ENCODE assay signal across 15 cellular contexts in the genomic region with DNA sequence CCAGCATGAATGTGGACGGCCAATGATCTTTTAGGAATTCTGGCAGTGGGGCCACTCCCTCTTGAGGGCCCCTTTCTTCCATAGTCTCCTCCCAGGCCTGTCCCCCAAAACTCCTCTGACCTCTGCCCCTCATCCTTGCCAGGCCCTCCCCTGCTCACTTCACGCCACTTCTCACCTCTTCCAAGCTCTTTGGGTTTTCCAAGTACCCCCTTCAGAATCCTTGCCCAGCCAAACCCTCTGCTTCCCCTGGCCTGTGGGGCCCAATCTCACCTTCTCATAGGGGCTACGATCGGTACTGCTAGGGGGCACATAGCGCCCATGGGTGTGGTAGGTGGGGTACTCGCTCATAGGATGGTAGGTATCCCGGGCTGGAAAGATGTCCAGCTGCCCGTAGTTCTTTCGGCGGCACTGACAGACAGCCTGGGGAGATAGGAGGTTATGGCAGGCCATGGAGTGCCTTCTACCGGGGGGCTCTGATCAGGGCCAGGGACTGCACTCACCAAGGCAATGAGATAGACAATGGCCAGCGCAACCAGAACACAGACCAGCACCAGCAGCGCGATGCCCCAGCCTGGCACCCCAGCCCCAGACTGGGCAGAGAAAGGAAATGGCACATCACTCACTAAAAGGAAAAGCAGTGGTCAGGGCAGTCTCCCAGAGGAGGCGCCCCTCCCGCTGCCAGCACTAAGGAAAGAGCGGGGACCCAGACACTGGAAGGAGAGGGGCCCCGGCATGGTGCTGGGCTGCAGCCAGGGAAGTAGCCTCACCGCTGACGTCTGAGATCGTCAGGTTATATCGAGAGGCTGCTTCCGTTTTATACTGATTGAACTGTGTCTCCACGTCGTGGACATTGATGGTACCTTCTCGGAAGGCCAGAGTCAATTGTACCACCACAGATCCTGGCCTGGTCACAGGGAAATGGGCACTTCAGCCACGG. TPM values are rescaled to one million over a fixed set of nuclear protein-coding genes. Genes with fewer than 3 reads are reported as not detected.
A peak's percentile ranks its signal among the peaks of the same experiment; 100 is the strongest.
DNase-seq lines count a peak whose midpoint lies in the region; ATAC-seq and TF ChIP-seq lines count a peak whose summit lies in the region.
"Had no signal": no experiment of that assay in that cellular context is flagged by ENCODE, and none has a peak within 500 bp of the region (broad histone marks: within the 10 kb centered on the region; RNA-seq: fewer than 3 reads in every experiment).

No MANE protein-coding gene starts in this region.

- H3K36me3 Mint-ChIP-seq in CD14-positive monocyte: peaks cover 0 to 3% of the 10 kb centered on the region in 2 donors

- no peak overlapping the region for H3K27ac Mint-ChIP-seq in CD14-positive monocyte

- intact Hi-C loops in CD14-positive monocyte (cut with micrococcal nuclease): no loop called here

- H3K9ac ChIP-seq in MM.1S (ENCODE audit: low read length): no peak overlapping the region
- no peak overlapping the region for H3K9ac ChIP-seq in neuronal stem cell (ENCODE audit: low read depth, low read length, poor library complexity)

- peak overlapping the region; percentile 2 for H2BK5ac ChIP-seq in neuronal stem cell (ENCODE audit: low read length)

- peak overlapping the region; percentile 13 for H2BK120ac ChIP-seq in neuronal stem cell (ENCODE audit: low read depth, low read length)

- H3K4me1 ChIP-seq in MM.1S (ENCODE audit: low read length): peaks cover 13% of the 10 kb centered on the region
- peaks cover 4 to 5% of the 10 kb centered on the region in 2 donors for H3K4me1 ChIP-seq in esophagus (ENCODE audit: control insufficient read depth in 2 of 2, insufficient read depth in 2 of 2, low read length in 1 of 2)
- peaks cover 0 to 4% of the 10 kb centered on the region in 2 donors for H3K4me1 ChIP-seq in neuronal stem cell (ENCODE audit: control insufficient read depth in 2 of 2, insufficient read depth in 1 of 2, low read depth in 1 of 2, low read length in 2 of 2)
- H3K4me1 ChIP-seq: foreskin keratinocyte, vagina had no signal

- no peak overlapping the region for H3K4me3 Mint-ChIP-seq in CD14-positive monocyte

- no peaks in the 10 kb centered on the region for H4K20me1 ChIP-seq in MM.1S (ENCODE audit: insufficient read depth, low read length)

- peaks cover 14% of the 10 kb centered on the region for H3K4me1 Mint-ChIP-seq in CD14-positive monocyte

- no peaks in the 10 kb centered on the region for H3K79me2 ChIP-seq in MM.1S (ENCODE audit: low read length)

- H2AFZ ChIP-seq in MM.1S (ENCODE audit: low read length): no peak overlapping the region
- H2AFZ ChIP-seq in neuronal stem cell (ENCODE audit: low read length): no peak overlapping the region

- no peaks in the 10 kb centered on the region for H3F3A ChIP-seq in MM.1S (ENCODE audit: insufficient read depth, low read length)

- H3K27me3 ChIP-seq in MM.1S (replicated peaks; ENCODE audit: insufficient read depth, low read length): peaks cover 32% of the 10 kb centered on the region
- H3K27me3 ChIP-seq in esophagus (ENCODE audit: control insufficient read depth in 1 of 2, insufficient read depth in 2 of 2, low read length in 2 of 2): no peaks in the 10 kb centered on the region
- no peaks in the 10 kb centered on the region for H3K27me3 ChIP-seq in neuronal stem cell (ENCODE audit: control insufficient read depth in 3 of 3, insufficient read depth in 3 of 3, low read depth in 1 of 3, low read length in 3 of 3)
- H3K27me3 ChIP-seq: foreskin keratinocyte, vagina had no signal

- WGBS in esophagus, 2 donors: 70 to 80% methylated on average over 27 of the region's 27 CpGs
- no CpG with 5 or more reads among the region's 27 CpGs for WGBS in neuronal stem cell (ENCODE audit: extremely low coverage in 2 of 2, insufficient read length in 2 of 2, insufficient replicate concordance in 1 of 2), 2 donors

- H3K4me3 ChIP-seq in MM.1S (ENCODE audit: low read length) (no peak overlapping the region), esophagus (ENCODE audit: low read depth in 1 of 2, low read length in 2 of 2) (peak overlapping the region; percentile 1 to 12), neuronal stem cell (ENCODE audit: low read length in 2 of 2) (no peak overlapping the region)
- H3K4me3 ChIP-seq: vagina had no signal

- H3K4me2 ChIP-seq in MM.1S (ENCODE audit: low read depth, low read length) (no peak overlapping the region), neuronal stem cell (ENCODE audit: insufficient read depth, low read length, poor library complexity, severe bottlenecking) (no peak overlapping the region)

- no peak overlapping the region for H2BK12ac ChIP-seq in neuronal stem cell (ENCODE audit: low read length)

- H2AK5ac ChIP-seq in neuronal stem cell (ENCODE audit: low read depth, low read length): peak overlapping the region; percentile 92

- H3K9me3 Mint-ChIP-seq in CD14-positive monocyte: peaks cover 0 to 1% (median 0%) of the 10 kb centered on the region in 7 donors
- H3K9me3 Mint-ChIP-seq: activated T-helper 2 cell treated with anti-CD3 and anti-CD28 coated beads, Interferon-gamma antibody, Interleukin-2, Interleukin-4, amounts not matched to agents 10 μg/mL and 5 μg/mL and 100 μg/mL, durations not matched to agents 14 hours and 24 hours and 36 hours; effector memory CD8-positive, alpha-beta T cell had no signal

- peak overlapping the region; percentile 54 for H2BK15ac ChIP-seq in neuronal stem cell (ENCODE audit: low read length)

- no peak overlapping the region for H3K4ac ChIP-seq in neuronal stem cell (ENCODE audit: low read length)

- H4K8ac ChIP-seq in neuronal stem cell (ENCODE audit: low read depth, low read length): no peak overlapping the region

- no peaks in the 10 kb centered on the region for H3K9me3 ChIP-seq in MM.1S (replicated peaks; ENCODE audit: insufficient read depth, low read length)
- H3K9me3 ChIP-seq in esophagus (ENCODE audit: control insufficient read depth in 2 of 2, insufficient read depth in 1 of 2, low read depth in 1 of 2, low read length in 1 of 2): no peaks in the 10 kb centered on the region
- no peaks in the 10 kb centered on the region for H3K9me3 ChIP-seq in neuronal stem cell (replicated peaks in 1 of 2; ENCODE audit: control insufficient read depth in 2 of 2, insufficient read depth in 1 of 2, low read depth in 1 of 2, low read length in 2 of 2)
- H3K9me3 ChIP-seq: vagina had no signal

- H3K79me1 ChIP-seq in neuronal stem cell (ENCODE audit: low read depth, low read length): no peaks in the 10 kb centered on the region

- H4K91ac ChIP-seq in neuronal stem cell (ENCODE audit: low read depth, low read length, poor library complexity): no peak overlapping the region

- peaks cover 4 to 16% (median 10%) of the 10 kb centered on the region in 3 donors for H3K27me3 Mint-ChIP-seq in CD14-positive monocyte (ENCODE audit: low read depth in 3 of 3)
- H3K27me3 Mint-ChIP-seq: effector memory CD8-positive, alpha-beta T cell had no signal

- H3K36me3 ChIP-seq in MM.1S (replicated peaks; ENCODE audit: insufficient read depth, low read length) (no peaks in the 10 kb centered on the region), esophagus (ENCODE audit: control insufficient read depth in 2 of 2, insufficient read depth in 2 of 2, low read length in 1 of 2) (peaks cover 0 to 5% of the 10 kb centered on the region in 2 donors), neuronal stem cell (replicated peaks in 1 of 2; ENCODE audit: control insufficient read depth in 2 of 2, insufficient read depth in 2 of 2, low read length in 2 of 2) (peaks cover 3 to 10% of the 10 kb centered on the region in 2 donors)
- H3K36me3 ChIP-seq: vagina had no signal

- H3K14ac ChIP-seq in neuronal stem cell (ENCODE audit: low read length): no peak overlapping the region

- H3K27ac ChIP-seq in MM.1S (ENCODE audit: low read length) (no peak overlapping the region), esophagus (ENCODE audit: low read depth in 2 of 2, low read length in 1 of 2) (peak overlapping the region in 1 of 2 donors; percentile 47), neuronal stem cell (replicated peaks; ENCODE audit: low read length) (no peak overlapping the region)
- H3K27ac ChIP-seq: foreskin keratinocyte, vagina had no signal

- DNase-seq in CD14-positive monocyte (ENCODE audit: low spot score) (peak; percentile 37), MM.1S (peak; percentile 5), neuronal stem cell (ENCODE audit: low spot score) (no peak), kidney glomerular epithelial cell (lab: John Stamatoyannopoulos, UW) (no peak)
- DNase-seq in activated CD8-positive, alpha-beta memory T cell treated with anti-CD3 and anti-CD28 coated beads, Interleukin-2, amount 50 U/mL, for 4 hours: no peak
- DNase-seq: effector memory CD8-positive, alpha-beta T cell; foreskin keratinocyte; GF-D8; NCI-H1092; NCI-H345; stimulated activated CD4-positive, alpha-beta T cell treated with anti-CD3 and anti-CD28 coated beads, Interleukin-2, amount 100 ng/mL, for 24 hours had no signal

- no peaks in the 10 kb centered on the region for H3K9me2 ChIP-seq in MM.1S (replicated peaks; ENCODE audit: insufficient read depth, low read length)

- no peak for TF ChIP-seq CTCF in CD14-positive monocyte (IDR thresholded peaks at IDR 0.05)
- no peak for TF ChIP-seq CTCF in MM.1S (IDR thresholded peaks at IDR 0.05; ENCODE audit: low read length)

- peak overlapping the region; percentile 0 for H3K18ac ChIP-seq in neuronal stem cell (ENCODE audit: low read length)

- no peak overlapping the region for H3K23ac ChIP-seq in neuronal stem cell (ENCODE audit: low read depth, low read length, poor library complexity)

- ATAC-seq in GM21526 (IDR thresholded peaks at IDR 0.05; ENCODE audit: low FRiP score, unreplicated experiment): no peak
- ATAC-seq: effector memory CD8-positive, alpha-beta T cell; foreskin keratinocyte had no signal

RNA-seq across cellular contexts. Expression of a gene that starts 13.6 kb away (rescaled TPM):
- polyA plus RNA-seq in CD14-positive monocyte (not detected), esophagus (under 1 TPM; 0.19 to 0.47 TPM)
- polyA plus RNA-seq in neuronal stem cell (2013, experiment 1 of 2): 7.5 TPM
- 7.4 TPM for polyA plus RNA-seq in neuronal stem cell (2013, experiment 2 of 2)

RNA-seq across cellular contexts. Expression of a gene that starts 14.1 kb away (rescaled TPM):
- polyA plus RNA-seq in CD14-positive monocyte: 100 to 1,000 TPM; 247 to 256 TPM
- 100 to 1,000 TPM; 161 to 260 TPM for polyA plus RNA-seq in esophagus
- 210 TPM for polyA plus RNA-seq in neuronal stem cell (2013, experiment 1 of 2)
- 197 TPM for polyA plus RNA-seq in neuronal stem cell (2013, experiment 2 of 2)

RNA-seq across cellular contexts. Expression of a gene that starts 20.5 kb away (rescaled TPM):
- polyA plus RNA-seq in CD14-positive monocyte: 1 to 10 TPM; 3.2 to 5.3 TPM
- polyA plus RNA-seq in esophagus: 10 to 100 TPM; 12.9 to 41.5 TPM
- polyA plus RNA-seq in neuronal stem cell (2013, experiment 1 of 2): 25.0 TPM
- 25.1 TPM for polyA plus RNA-seq in neuronal stem cell (2013, experiment 2 of 2)

RNA-seq across cellular contexts. Expression of a gene that starts 21.3 kb away (rescaled TPM):
- polyA plus RNA-seq in CD14-positive monocyte (100 to 1,000 TPM in 1 of 2 donors, 10 to 100 TPM in 1; 86.0 to 101 TPM), esophagus (10 to 100 TPM; 43.6 to 51.4 TPM)
- polyA plus RNA-seq in neuronal stem cell (2013, experiment 1 of 2): 28.8 TPM
- polyA plus RNA-seq in neuronal stem cell (2013, experiment 2 of 2): 29.5 TPM

RNA-seq across cellular contexts. Expression of a gene that starts 46.9 kb away (rescaled TPM):
- polyA plus RNA-seq in CD14-positive monocyte: 100 to 1,000 TPM in 1 of 2 donors, 10 to 100 TPM in 1; 99.9 to 141 TPM
- polyA plus RNA-seq in esophagus: 100 to 1,000 TPM; 103 to 248 TPM
- polyA plus RNA-seq in neuronal stem cell (2013, experiment 1 of 2): 309 TPM
- 297 TPM for polyA plus RNA-seq in neuronal stem cell (2013, experiment 2 of 2)

Comparison
In these comparisons a context has a peak if more than half of its experiments do, and no peak if none do; other contexts are left out.
1. DNase-seq: peak in CD14-positive monocyte (single experiment) and MM.1S (single experiment); none in neuronal stem cell (single experiment), activated CD8-positive, alpha-beta memory T cell treated with anti-CD3 and anti-CD28 coated beads, Interleukin-2, amount 50 U/mL, for 4 hours (single experiment) and kidney glomerular epithelial cell (single experiment).
2. H3K4me3 ChIP-seq: peak in esophagus (2 of 2); none in MM.1S (single experiment) and neuronal stem cell (0 of 2).